Comparison of ENCODE assay signal across 19 cellular contexts in genomic region chr16:77736879-77737278, GRCh38. TPM values are rescaled to one million over a fixed set of nuclear protein-coding genes. Genes with fewer than 3 reads are reported as not detected.
DNase-seq lines count a peak whose midpoint lies in the region; ATAC-seq and TF ChIP-seq lines count a peak whose summit lies in the region.
"Had no signal": no experiment of that assay in that cellular context is flagged by ENCODE, and none has a peak within 500 bp of the region (broad histone marks: within the 10 kb centered on the region; RNA-seq: fewer than 3 reads in every experiment).

No MANE protein-coding gene starts in this region.

- TF ChIP-seq CTCF in WTC11 (IDR thresholded peaks at IDR 0.05), result no peak

- no peak overlapping the region for H3K4me3 ChIP-seq in CD8-positive, alpha-beta memory T cell (ENCODE audit: low read length)
- H3K4me3 ChIP-seq: dorsolateral prefrontal cortex, GM23248, heart right ventricle, thyroid gland had no signal

- DNase-seq in CD8-positive, alpha-beta memory T cell, result peak in 1 of 5 donors; percentile 5
- DNase-seq in WTC11 (ENCODE audit: low spot score), result no peak
- DNase-seq in NCI-H524 (lab: John Stamatoyannopoulos, UW), result no peak
- DNase-seq in stimulated activated CD4-positive, alpha-beta T cell treated with anti-CD3 and anti-CD28 coated beads, Interleukin-4, amount 100 ng/mL, for 1 hour, result no peak
- DNase-seq in DMS79 (lab: John Stamatoyannopoulos, UW), result no peak
- no peak for DNase-seq in HEK293T (ENCODE audit: extremely low spot score)
- DNase-seq: activated CD4-positive, alpha-beta T cell treated with anti-CD3 and anti-CD28 coated beads, Interleukin-2, amount 10 ng/mL, durations not matched to agents 7 days and 5 days; dorsolateral prefrontal cortex; GM23248; heart right ventricle; NCI-H526 treated with DMSO at 0.1 percent for 48 hours; stimulated activated CD4-positive, alpha-beta T cell treated with anti-CD3 and anti-CD28 coated beads, Interleukin-15, amount 100 ng/mL, for 24 hours; thyroid gland had no signal

- ATAC-seq in GM21360 (IDR thresholded peaks at IDR 0.05; ENCODE audit: unreplicated experiment) (peak; percentile 51), HG03342 (IDR thresholded peaks at IDR 0.05; ENCODE audit: unreplicated experiment) (peak; percentile 84), WTC11 (no peak)
- ATAC-seq: heart right ventricle had no signal

- peaks cover 0 to 9% (median 4%) of the 10 kb centered on the region in 3 donors for H3K36me3 Mint-ChIP-seq in CD8-positive, alpha-beta memory T cell
- H3K36me3 Mint-ChIP-seq in WTC11, result peaks cover 8% of the 10 kb centered on the region

- peaks cover 0 to 6% (median 4%) of the 10 kb centered on the region in 3 donors for H3K4me1 Mint-ChIP-seq in CD8-positive, alpha-beta memory T cell
- H3K4me1 Mint-ChIP-seq in WTC11, result no peaks in the 10 kb centered on the region

- peak overlapping the region in 6 of 8 donors; percentile 1 to 77 (median 42) for H3K27ac Mint-ChIP-seq in CD8-positive, alpha-beta memory T cell
- no peak overlapping the region for H3K27ac Mint-ChIP-seq in WTC11
- H3K27ac Mint-ChIP-seq: activated CD4-positive, alpha-beta T cell treated with anti-CD3 and anti-CD28 coated beads, Interleukin-2, amount 10 ng/mL, durations not matched to agents 7 days and 5 days; activated T-helper 2 cell treated with anti-CD3 and anti-CD28 coated beads, Interferon-gamma antibody, Interleukin-2, Interleukin-4, amounts not matched to agents 10 μg/mL and 5 μg/mL and 100 μg/mL, durations not matched to agents 14 hours and 24 hours and 36 hours; progenitor cell of endocrine pancreas; T-helper 1 cell treated with Interleukin-12 subunit alpha and Interleukin-12 subunit beta and Interleukin-4 antibody, amounts not matched to agents 30 μg/mL and 1 μg/mL, for 36 hours had no signal

- POLR2A ChIA-PET in CD8-positive, alpha-beta memory T cell (lab: Charles Lee), result no interaction called here
- POLR2A ChIA-PET in WTC11 (lab: Charles Lee), result no interaction called here
- POLR2A ChIA-PET in HEK293T (lab: Yijun Ruan, JAX), result no interaction called here

- H3K27me3 Mint-ChIP-seq in CD8-positive, alpha-beta memory T cell, result no peaks in the 10 kb centered on the region
- peaks cover 3% of the 10 kb centered on the region; the same call in 1 of the 2 replicates for H3K27me3 Mint-ChIP-seq in WTC11 (ENCODE audit: low read depth)
- H3K27me3 Mint-ChIP-seq: activated CD4-positive, alpha-beta T cell treated with anti-CD3 and anti-CD28 coated beads, Interleukin-2, amount 10 ng/mL, durations not matched to agents 7 days and 5 days; progenitor cell of endocrine pancreas had no signal

- peak overlapping the region in 1 of 7 donors; percentile 18 for H3K4me3 Mint-ChIP-seq in CD8-positive, alpha-beta memory T cell
- no peak overlapping the region for H3K4me3 Mint-ChIP-seq in WTC11
- H3K4me3 Mint-ChIP-seq: activated CD4-positive, alpha-beta T cell treated with anti-CD3 and anti-CD28 coated beads, Interleukin-2, amount 10 ng/mL, durations not matched to agents 7 days and 5 days; T-helper 1 cell treated with Interleukin-12 subunit alpha and Interleukin-12 subunit beta and Interleukin-4 antibody, amounts not matched to agents 30 μg/mL and 1 μg/mL, for 36 hours had no signal

- no peaks in the 10 kb centered on the region for H3K27me3 ChIP-seq in CD8-positive, alpha-beta memory T cell (ENCODE audit: insufficient read depth, low read length, poor library complexity, severe bottlenecking)
- H3K27me3 ChIP-seq: dorsolateral prefrontal cortex, heart right ventricle, thyroid gland had no signal

- H3K36me3 ChIP-seq in CD8-positive, alpha-beta memory T cell (ENCODE audit: insufficient read depth, low read length), result no peaks in the 10 kb centered on the region
- H3K36me3 ChIP-seq: thyroid gland had no signal

- peaks cover 0 to 8% (median 0%) of the 10 kb centered on the region in 5 donors for H3K9me3 Mint-ChIP-seq in CD8-positive, alpha-beta memory T cell
- peaks cover 17% of the 10 kb centered on the region for H3K9me3 Mint-ChIP-seq in WTC11
- H3K9me3 Mint-ChIP-seq: activated CD4-positive, alpha-beta T cell treated with anti-CD3 and anti-CD28 coated beads, Interleukin-2, amount 10 ng/mL, durations not matched to agents 7 days and 5 days had no signal

- no peak overlapping the region for H3K27ac ChIP-seq in CD8-positive, alpha-beta memory T cell (ENCODE audit: low read depth, low read length)
- H3K27ac ChIP-seq: dorsolateral prefrontal cortex, GM23248, heart right ventricle, RWPE1 had no signal

- H3K4me1 ChIP-seq in CD8-positive, alpha-beta memory T cell (ENCODE audit: insufficient read depth, low read length), result no peaks in the 10 kb centered on the region
- H3K4me1 ChIP-seq: heart right ventricle had no signal

- CTCF ChIA-PET in CD8-positive, alpha-beta memory T cell (lab: Charles Lee), result no interaction called here
- CTCF ChIA-PET in WTC11 (lab: Charles Lee), result no interaction called here
- CTCF ChIA-PET in HEK293T (lab: Yijun Ruan, JAX), result no interaction called here

- H3K9me3 ChIP-seq in CD8-positive, alpha-beta memory T cell (ENCODE audit: low read length), result no peaks in the 10 kb centered on the region
- H3K9me3 ChIP-seq: thyroid gland had no signal

TF ChIP-seq in WTC11, 78 proteins besides CTCF, POLR2A, EP300 and RAD21:
- TF ChIP-seq FOXK1 (CRISPR knock-in tag; IDR thresholded peaks at IDR 0.05) (no peak), PRRX2 (CRISPR knock-in tag; IDR thresholded peaks at IDR 0.05) (no peak), ESRRA (CRISPR knock-in tag; IDR thresholded peaks at IDR 0.05; ENCODE audit: borderline replicate concordance) (no peak), ZNF138 (CRISPR knock-in tag; conservative IDR thresholded peaks at IDR 0.05) (no peak), GABPB1 (CRISPR knock-in tag; IDR thresholded peaks at IDR 0.05) (peak; percentile 88)
- TF ChIP-seq, protein P1, sequence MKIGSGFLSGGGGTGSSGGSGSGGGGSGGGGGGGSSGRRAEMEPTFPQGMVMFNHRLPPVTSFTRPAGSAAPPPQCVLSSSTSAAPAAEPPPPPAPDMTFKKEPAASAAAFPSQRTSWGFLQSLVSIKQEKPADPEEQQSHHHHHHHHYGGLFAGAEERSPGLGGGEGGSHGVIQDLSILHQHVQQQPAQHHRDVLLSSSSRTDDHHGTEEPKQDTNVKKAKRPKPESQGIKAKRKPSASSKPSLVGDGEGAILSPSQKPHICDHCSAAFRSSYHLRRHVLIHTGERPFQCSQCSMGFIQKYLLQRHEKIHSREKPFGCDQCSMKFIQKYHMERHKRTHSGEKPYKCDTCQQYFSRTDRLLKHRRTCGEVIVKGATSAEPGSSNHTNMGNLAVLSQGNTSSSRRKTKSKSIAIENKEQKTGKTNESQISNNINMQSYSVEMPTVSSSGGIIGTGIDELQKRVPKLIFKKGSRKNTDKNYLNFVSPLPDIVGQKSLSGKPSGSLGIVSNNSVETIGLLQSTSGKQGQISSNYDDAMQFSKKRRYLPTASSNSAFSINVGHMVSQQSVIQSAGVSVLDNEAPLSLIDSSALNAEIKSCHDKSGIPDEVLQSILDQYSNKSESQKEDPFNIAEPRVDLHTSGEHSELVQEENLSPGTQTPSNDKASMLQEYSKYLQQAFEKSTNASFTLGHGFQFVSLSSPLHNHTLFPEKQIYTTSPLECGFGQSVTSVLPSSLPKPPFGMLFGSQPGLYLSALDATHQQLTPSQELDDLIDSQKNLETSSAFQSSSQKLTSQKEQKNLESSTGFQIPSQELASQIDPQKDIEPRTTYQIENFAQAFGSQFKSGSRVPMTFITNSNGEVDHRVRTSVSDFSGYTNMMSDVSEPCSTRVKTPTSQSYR (CRISPR knock-in tag; IDR thresholded peaks at IDR 0.05), result no peak

TF ChIP-seq in HEK293T, 16 proteins besides CTCF, POLR2A, EP300 and RAD21:
- no peak for TF ChIP-seq CTBP1 (IDR thresholded peaks at IDR 0.05; ENCODE audit: borderline replicate concordance)

RNA-seq across cellular contexts. Expression of gene NUDT7, which starts 14.6 kb away (rescaled TPM):
- 1 to 10 TPM; 4.4 to 4.5 TPM for total RNA-seq in CD8-positive, alpha-beta memory T cell
- polyA plus RNA-seq in CD8-positive, alpha-beta memory T cell, result 18.0 TPM
- total RNA-seq in WTC11 (2021), result 7.5 to 11.3 TPM (median 10.7 TPM) in 3 replicates

RNA-seq across cellular contexts. Expression of gene VAT1L, which starts 51.5 kb away (rescaled TPM):
- not detected for total RNA-seq in CD8-positive, alpha-beta memory T cell
- not detected for polyA plus RNA-seq in CD8-positive, alpha-beta memory T cell
- 19.1 to 22.2 TPM (median 22.0 TPM) in 3 replicates for total RNA-seq in WTC11 (2021)
- total RNA-seq: activated CD4-positive, alpha-beta T cell treated with anti-CD3 and anti-CD28 coated beads, Interleukin-2, amount 10 ng/mL, durations not matched to agents 7 days and 5 days; activated T-helper 2 cell treated with anti-CD3 and anti-CD28 coated beads, Interferon-gamma antibody, Interleukin-2, Interleukin-4, amounts not matched to agents 10 μg/mL and 5 μg/mL and 100 μg/mL, durations not matched to agents 14 hours and 24 hours and 36 hours had no signal

Comparison
In these comparisons a context has a peak if more than half of its experiments do, and no peak if none do; other contexts are left out.
1. RNA of gene VAT1L, which starts 51.5 kb away (total RNA-seq): 19.1 to 22.2 TPM in WTC11; not detected in CD8-positive, alpha-beta memory T cell; every median in the first group is over 10 times any median in the second.